ENCODE assay signal across 1 cellular context in the genomic region with DNA sequence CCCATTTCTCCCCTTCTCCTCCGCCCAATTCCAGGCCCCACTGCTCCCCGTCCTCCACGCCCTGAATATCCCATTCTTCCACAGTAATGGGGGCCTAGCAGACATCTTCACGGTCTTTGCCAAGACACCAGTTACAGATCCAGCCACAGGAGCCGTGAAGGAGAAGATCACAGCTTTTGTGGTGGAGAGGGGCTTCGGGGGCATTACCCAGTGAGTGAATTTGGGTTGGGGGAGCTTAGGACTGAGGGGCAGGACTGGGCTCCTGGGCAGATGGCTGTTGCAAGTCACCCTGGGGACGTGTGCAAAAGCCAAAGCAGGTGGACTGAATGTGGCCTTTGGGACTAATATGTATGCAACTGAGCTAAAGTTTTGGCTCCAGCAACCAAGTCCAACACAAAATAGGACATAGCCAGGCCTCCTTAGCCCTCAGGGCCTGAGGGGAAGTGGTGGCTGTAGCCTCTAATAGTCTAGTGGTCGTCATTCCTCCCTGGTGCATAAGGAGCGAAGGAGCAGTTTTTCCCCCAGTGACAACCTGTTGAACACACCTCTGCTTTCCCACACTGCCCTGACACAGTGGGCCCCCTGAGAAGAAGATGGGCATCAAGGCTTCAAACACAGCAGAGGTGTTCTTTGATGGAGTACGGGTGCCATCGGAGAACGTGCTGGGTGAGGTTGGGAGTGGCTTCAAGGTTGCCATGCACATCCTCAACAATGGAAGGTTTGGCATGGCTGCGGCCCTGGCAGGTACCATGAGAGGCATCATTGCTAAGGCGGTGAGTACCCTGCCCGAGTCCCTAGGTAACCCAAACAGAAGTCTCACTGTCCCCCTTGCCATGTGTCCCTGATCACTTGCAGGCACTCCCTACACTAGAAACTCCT.
TF ChIP-seq lines count a peak whose summit lies in the region.

No MANE protein-coding gene starts in this region.

TF ChIP-seq in SK-N-SH treated with all-trans-retinoic acid at 6 μM for 48 hours, 23 proteins besides CTCF, POLR2A, EP300 and RAD21 (continued from another document):
- TF ChIP-seq, protein P1, sequence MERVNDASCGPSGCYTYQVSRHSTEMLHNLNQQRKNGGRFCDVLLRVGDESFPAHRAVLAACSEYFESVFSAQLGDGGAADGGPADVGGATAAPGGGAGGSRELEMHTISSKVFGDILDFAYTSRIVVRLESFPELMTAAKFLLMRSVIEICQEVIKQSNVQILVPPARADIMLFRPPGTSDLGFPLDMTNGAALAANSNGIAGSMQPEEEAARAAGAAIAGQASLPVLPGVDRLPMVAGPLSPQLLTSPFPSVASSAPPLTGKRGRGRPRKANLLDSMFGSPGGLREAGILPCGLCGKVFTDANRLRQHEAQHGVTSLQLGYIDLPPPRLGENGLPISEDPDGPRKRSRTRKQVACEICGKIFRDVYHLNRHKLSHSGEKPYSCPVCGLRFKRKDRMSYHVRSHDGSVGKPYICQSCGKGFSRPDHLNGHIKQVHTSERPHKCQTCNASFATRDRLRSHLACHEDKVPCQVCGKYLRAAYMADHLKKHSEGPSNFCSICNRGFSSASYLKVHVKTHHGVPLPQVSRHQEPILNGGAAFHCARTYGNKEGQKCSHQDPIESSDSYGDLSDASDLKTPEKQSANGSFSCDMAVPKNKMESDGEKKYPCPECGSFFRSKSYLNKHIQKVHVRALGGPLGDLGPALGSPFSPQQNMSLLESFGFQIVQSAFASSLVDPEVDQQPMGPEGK (CRISPR knock-in tag; IDR thresholded peaks at IDR 0.05; ENCODE audit: borderline replicate concordance) = no peak
- TF ChIP-seq ZC3H10 (CRISPR knock-in tag; IDR thresholded peaks at IDR 0.05) = no peak
